19 cellular contexts compared by ENCODE assay signal in genomic region chr3:106210923-106211322, GRCh38.
"Had no signal": no experiment of that assay in that cellular context is flagged by ENCODE, and none has a peak within 500 bp of the region (broad histone marks: within the 10 kb centered on the region; RNA-seq: fewer than 3 reads in every experiment).

No MANE protein-coding gene starts in this region.

- H3K4me1 ChIP-seq: ascending aorta, colonic mucosa, SJSA1 had no signal

- ATAC-seq: left lung, WTC11 had no signal

- H3K4me3 ChIP-seq: ascending aorta, colonic mucosa, left lung, SJSA1, spleen, tibial nerve, vagina had no signal

- H3K9me3 Mint-ChIP-seq: central memory CD8-positive, alpha-beta T cell had no signal

- H3K27me3 ChIP-seq: ascending aorta, colonic mucosa, left lung, SJSA1, spleen, tibial nerve, vagina had no signal

- H3K27me3 Mint-ChIP-seq: central memory CD8-positive, alpha-beta T cell had no signal

- H3K9me3 ChIP-seq: ascending aorta, colonic mucosa, left lung, SJSA1, spleen, tibial nerve, vagina had no signal

- DNase-seq: activated CD4-positive, alpha-beta T cell treated with anti-CD3 and anti-CD28 coated beads for 4 hours; activated gamma-delta T cell treated with Interleukin-2 at 50 U/mL for 16 hours; colonic mucosa; endodermal cell; left lung; nephron progenitor cell; nucleus accumbens; posterior cingulate gyrus; retina; spleen; stimulated activated naive CD4-positive, alpha-beta T cell had no signal

- H3K27ac ChIP-seq: ascending aorta, colonic mucosa, epithelial cell of prostate, left lung, SJSA1, spleen, tibial nerve, vagina had no signal

- H3K36me3 ChIP-seq: ascending aorta, colonic mucosa, left lung, SJSA1, spleen, tibial nerve, vagina had no signal

- H3K4me3 Mint-ChIP-seq: central memory CD8-positive, alpha-beta T cell; endodermal cell; mesothelial cell of epicardium; nephron progenitor cell; WTC11 had no signal

- H3K36me3 Mint-ChIP-seq: WTC11 had no signal

- H3K27ac Mint-ChIP-seq: endodermal cell, nephron progenitor cell, WTC11 had no signal
